Comparison of ENCODE assay signal across 9 cellular contexts in the genomic region with DNA sequence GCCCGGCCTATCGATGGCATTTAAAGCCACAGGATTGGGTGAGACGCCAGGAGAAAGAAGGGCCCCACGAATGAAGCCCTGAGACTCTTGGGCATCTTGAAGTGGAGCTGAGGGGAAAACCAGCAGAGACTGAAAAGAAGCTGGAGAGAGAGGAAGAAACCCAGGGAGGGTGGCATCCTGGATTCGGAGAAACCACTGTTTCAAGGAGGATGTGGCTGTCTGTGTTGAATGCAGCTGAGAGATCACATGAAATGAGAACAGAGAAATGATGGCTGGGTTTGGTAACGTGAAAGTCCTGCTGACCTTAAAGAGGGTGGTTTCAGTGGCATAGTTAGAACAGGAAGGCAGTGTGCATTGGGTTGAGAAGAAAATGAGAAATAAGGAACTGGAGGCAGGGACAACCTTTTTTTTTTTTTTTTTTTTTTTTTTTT. TPM values are rescaled to one million over a fixed set of nuclear protein-coding genes. Genes with fewer than 3 reads are reported as not detected.
DNase-seq lines count a peak whose midpoint lies in the region; ATAC-seq and TF ChIP-seq lines count a peak whose summit lies in the region.
"Had no signal": no experiment of that assay in that cellular context is flagged by ENCODE, and none has a peak within 500 bp of the region (broad histone marks: within the 10 kb centered on the region; RNA-seq: fewer than 3 reads in every experiment).

No MANE protein-coding gene starts in this region.

- H3K4me3 ChIP-seq in GM23338, result no peak overlapping the region
- H3K4me3 ChIP-seq: ascending aorta had no signal

- H2AFZ ChIP-seq in GM23338, result no peak overlapping the region

- H4K20me1 ChIP-seq in GM23338 (replicated peaks; ENCODE audit: insufficient read depth), result no peaks in the 10 kb centered on the region

- H3K27me3 Mint-ChIP-seq in T-helper 2 cell treated with Interferon-gamma antibody and Interleukin-4, amounts not matched to agents 5 μg/mL and 100 μg/mL, for 36 hours (ENCODE audit: low read depth), result no peaks in the 10 kb centered on the region
- no peaks in the 10 kb centered on the region for H3K27me3 Mint-ChIP-seq in natural killer cell treated with Interleukin-12 subunit alpha and Interleukin-12 subunit beta and Interleukin-15 and Interleukin-18, amount 100 ng/mL, for 72 hours
- H3K27me3 Mint-ChIP-seq in GM23338 (ENCODE audit: insufficient read depth, low read depth, poor library complexity), result peaks cover 14% of the 10 kb centered on the region

- peaks cover 40% of the 10 kb centered on the region for H3K36me3 Mint-ChIP-seq in T-helper 2 cell treated with Interferon-gamma antibody and Interleukin-4, amounts not matched to agents 5 μg/mL and 100 μg/mL, for 36 hours (ENCODE audit: low read depth)
- peaks cover 6% of the 10 kb centered on the region for H3K36me3 Mint-ChIP-seq in natural killer cell treated with Interleukin-12 subunit alpha and Interleukin-12 subunit beta and Interleukin-15 and Interleukin-18, amount 100 ng/mL, for 72 hours
- H3K36me3 Mint-ChIP-seq in GM23338 (ENCODE audit: low read depth), result no peaks in the 10 kb centered on the region

- no peak overlapping the region for H3K4me2 ChIP-seq in GM23338

- peaks cover 54% of the 10 kb centered on the region for H3K4me1 Mint-ChIP-seq in T-helper 2 cell treated with Interferon-gamma antibody and Interleukin-4, amounts not matched to agents 5 μg/mL and 100 μg/mL, for 36 hours (ENCODE audit: low read depth)
- H3K4me1 Mint-ChIP-seq in natural killer cell treated with Interleukin-12 subunit alpha and Interleukin-12 subunit beta and Interleukin-15 and Interleukin-18, amount 100 ng/mL, for 72 hours (ENCODE audit: low read depth in 2 of 2), result peaks cover 59 to 64% of the 10 kb centered on the region in 2 donors
- peaks cover 23% of the 10 kb centered on the region for H3K4me1 Mint-ChIP-seq in GM23338

- peak; percentile 60 for DNase-seq in T-helper 2 cell treated with Interferon-gamma antibody and Interleukin-4, amounts not matched to agents 5 μg/mL and 100 μg/mL, for 36 hours (ENCODE audit: low spot score)
- DNase-seq in natural killer cell treated with Interleukin-12 subunit alpha and Interleukin-12 subunit beta and Interleukin-15 and Interleukin-18, amount 100 ng/mL, for 72 hours (ENCODE audit: low spot score), result peak; percentile 67
- DNase-seq in HPDE6-E6E7 (ENCODE audit: extremely low spot score) (no peak), GM23338 (ENCODE audit: low spot score) (no peak), NAMALWA (ENCODE audit: low spot score) (no peak)
- no peak for DNase-seq in activated CD8-positive, alpha-beta memory T cell treated with anti-CD3 and anti-CD28 coated beads for 24 hours

- no peak overlapping the region for H3K27ac ChIP-seq in GM23338 (ENCODE audit: low read depth)

- H3K27ac Mint-ChIP-seq in T-helper 2 cell treated with Interferon-gamma antibody and Interleukin-4, amounts not matched to agents 5 μg/mL and 100 μg/mL, for 36 hours, result peak overlapping the region; percentile 90
- peak overlapping the region; percentile 90 to 91 for H3K27ac Mint-ChIP-seq in natural killer cell treated with Interleukin-12 subunit alpha and Interleukin-12 subunit beta and Interleukin-15 and Interleukin-18, amount 100 ng/mL, for 72 hours
- H3K27ac Mint-ChIP-seq in GM23338, result no peak overlapping the region

- TF ChIP-seq CTCF in GM23338 (conservative IDR thresholded peaks at IDR 0.05; ENCODE audit: low read depth in 2 of 2), result no peak

- H3K4me1 ChIP-seq in GM23338 (ENCODE audit: insufficient read depth), result peaks cover 12% of the 10 kb centered on the region

- H3K27me3 ChIP-seq in GM23338 (ENCODE audit: insufficient read depth), result peaks cover 10% of the 10 kb centered on the region
- H3K27me3 ChIP-seq: ascending aorta had no signal

- H3F3A ChIP-seq in GM23338 (replicated peaks; ENCODE audit: low read depth), result peaks cover 21% of the 10 kb centered on the region

- H3K9me2 ChIP-seq in GM23338 (ENCODE audit: insufficient read depth), result no peaks in the 10 kb centered on the region

- ATAC-seq in GM18511 (IDR thresholded peaks at IDR 0.05; ENCODE audit: unreplicated experiment) (peak; percentile 70), HG02678 (IDR thresholded peaks at IDR 0.05; ENCODE audit: unreplicated experiment) (peak; percentile 66), GM23338 (no peak)
- peak; percentile 81 for ATAC-seq in natural killer cell treated with Interleukin-12 subunit alpha and Interleukin-12 subunit beta and Interleukin-15 and Interleukin-18, amount 100 ng/mL, for 72 hours

- no peaks in the 10 kb centered on the region for H3K79me2 ChIP-seq in GM23338 (replicated peaks; ENCODE audit: insufficient read depth)

- no peaks in the 10 kb centered on the region for H3K36me3 ChIP-seq in GM23338 (ENCODE audit: insufficient read depth)

- H3K9me3 Mint-ChIP-seq in T-helper 2 cell treated with Interferon-gamma antibody and Interleukin-4, amounts not matched to agents 5 μg/mL and 100 μg/mL, for 36 hours, result no peaks in the 10 kb centered on the region
- no peaks in the 10 kb centered on the region for H3K9me3 Mint-ChIP-seq in natural killer cell treated with Interleukin-12 subunit alpha and Interleukin-12 subunit beta and Interleukin-15 and Interleukin-18, amount 100 ng/mL, for 72 hours
- H3K9me3 Mint-ChIP-seq in GM23338, result no peaks in the 10 kb centered on the region

- peak overlapping the region; percentile 89 for H3K4me3 Mint-ChIP-seq in T-helper 2 cell treated with Interferon-gamma antibody and Interleukin-4, amounts not matched to agents 5 μg/mL and 100 μg/mL, for 36 hours
- peak overlapping the region; percentile 83 for H3K4me3 Mint-ChIP-seq in natural killer cell treated with Interleukin-12 subunit alpha and Interleukin-12 subunit beta and Interleukin-15 and Interleukin-18, amount 100 ng/mL, for 72 hours
- no peak overlapping the region; the same call in 2 of the 3 replicates for H3K4me3 Mint-ChIP-seq in GM23338

TF ChIP-seq in GM23338, 12 proteins besides CTCF, POLR2A, EP300 and RAD21 (continues in another document):
- TF ChIP-seq EZH2 (IDR thresholded peaks at IDR 0.05; ENCODE audit: low read depth, unreplicated experiment) (no peak), ZNF114 (CRISPR knock-in tag; IDR thresholded peaks at IDR 0.05) (no peak), ZNF331 (CRISPR knock-in tag; IDR thresholded peaks at IDR 0.05; ENCODE audit: low read depth) (no peak), EZH2phosphoT487 (IDR thresholded peaks at IDR 0.05; ENCODE audit: unreplicated experiment) (no peak), POLR2AphosphoS5 (IDR thresholded peaks at IDR 0.05; ENCODE audit: low read depth) (no peak)
- TF ChIP-seq, protein P1, sequence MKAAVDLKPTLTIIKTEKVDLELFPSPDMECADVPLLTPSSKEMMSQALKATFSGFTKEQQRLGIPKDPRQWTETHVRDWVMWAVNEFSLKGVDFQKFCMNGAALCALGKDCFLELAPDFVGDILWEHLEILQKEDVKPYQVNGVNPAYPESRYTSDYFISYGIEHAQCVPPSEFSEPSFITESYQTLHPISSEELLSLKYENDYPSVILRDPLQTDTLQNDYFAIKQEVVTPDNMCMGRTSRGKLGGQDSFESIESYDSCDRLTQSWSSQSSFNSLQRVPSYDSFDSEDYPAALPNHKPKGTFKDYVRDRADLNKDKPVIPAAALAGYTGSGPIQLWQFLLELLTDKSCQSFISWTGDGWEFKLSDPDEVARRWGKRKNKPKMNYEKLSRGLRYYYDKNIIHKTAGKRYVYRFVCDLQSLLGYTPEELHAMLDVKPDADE (IDR thresholded peaks at IDR 0.05), result no peak

RNA-seq across cellular contexts. Expression of gene TNFSF12, which starts 3.8 kb away (rescaled TPM):
- 10 to 100 TPM; 54.9 to 69.3 TPM for total RNA-seq in natural killer cell treated with Interleukin-12 subunit alpha and Interleukin-12 subunit beta and Interleukin-15 and Interleukin-18, amount 100 ng/mL, for 72 hours
- 1.6 and 6.0 TPM in 2 replicates for total RNA-seq in GM23338 (2014; rRNA removed; shearing (Covaris generic))
- 3.5 and 5.1 TPM in 2 replicates for polyA plus RNA-seq in GM23338 (2016; fragmentation: Nextera tagmentation; extraction: Ambion mirVana)

RNA-seq across cellular contexts. Expression of gene TNFSF13, which starts 5.9 kb away (rescaled TPM):
- 1 to 10 TPM; 3.1 to 6.8 TPM for total RNA-seq in natural killer cell treated with Interleukin-12 subunit alpha and Interleukin-12 subunit beta and Interleukin-15 and Interleukin-18, amount 100 ng/mL, for 72 hours
- total RNA-seq in GM23338 (2014; rRNA removed; shearing (Covaris generic)), result 1.5 TPM in 1 of 2 replicates, not detected in the other
- polyA plus RNA-seq in GM23338 (2016; fragmentation: Nextera tagmentation; extraction: Ambion mirVana), result 1.9 and 2.2 TPM in 2 replicates

RNA-seq across cellular contexts. Expression of gene SENP3, which starts 9.1 kb away (rescaled TPM):
- total RNA-seq in natural killer cell treated with Interleukin-12 subunit alpha and Interleukin-12 subunit beta and Interleukin-15 and Interleukin-18, amount 100 ng/mL, for 72 hours, result 10 to 100 TPM; 56.2 to 90.1 TPM
- 125 and 138 TPM in 2 replicates for total RNA-seq in GM23338 (2014; rRNA removed; shearing (Covaris generic))
- polyA plus RNA-seq in GM23338 (2016; fragmentation: Nextera tagmentation; extraction: Ambion mirVana), result 5.5 and 6.5 TPM in 2 replicates

RNA-seq across cellular contexts. Expression of gene CD68, which starts 26.8 kb away (rescaled TPM):
- total RNA-seq in natural killer cell treated with Interleukin-12 subunit alpha and Interleukin-12 subunit beta and Interleukin-15 and Interleukin-18, amount 100 ng/mL, for 72 hours, result 10 to 100 TPM; 20.8 to 51.1 TPM
- total RNA-seq in GM23338 (2014; rRNA removed; shearing (Covaris generic)), result 0.62 TPM in 1 of 2 replicates, not detected in the other
- not detected in 2 replicates for polyA plus RNA-seq in GM23338 (2016; fragmentation: Nextera tagmentation; extraction: Ambion mirVana)

RNA-seq across cellular contexts. Expression of gene MPDU1, which starts 31.0 kb away (rescaled TPM):
- total RNA-seq in natural killer cell treated with Interleukin-12 subunit alpha and Interleukin-12 subunit beta and Interleukin-15 and Interleukin-18, amount 100 ng/mL, for 72 hours, result 10 to 100 TPM; 82.7 to 95.5 TPM
- 196 and 216 TPM in 2 replicates for total RNA-seq in GM23338 (2014; rRNA removed; shearing (Covaris generic))
- 65.1 and 65.8 TPM in 2 replicates for polyA plus RNA-seq in GM23338 (2016; fragmentation: Nextera tagmentation; extraction: Ambion mirVana)

Comparison
In these comparisons a context has a peak if more than half of its experiments do, and no peak if none do; other contexts are left out.
1. DNase-seq: peak in T-helper 2 cell treated with Interferon-gamma antibody and Interleukin-4, amounts not matched to agents 5 μg/mL and 100 μg/mL, for 36 hours (single experiment) and natural killer cell treated with Interleukin-12 subunit alpha and Interleukin-12 subunit beta and Interleukin-15 and Interleukin-18, amount 100 ng/mL, for 72 hours (single experiment); none in HPDE6-E6E7 (single experiment), GM23338 (single experiment), activated CD8-positive, alpha-beta memory T cell treated with anti-CD3 and anti-CD28 coated beads for 24 hours (single experiment) and NAMALWA (single experiment).